In the genomic region with DNA sequence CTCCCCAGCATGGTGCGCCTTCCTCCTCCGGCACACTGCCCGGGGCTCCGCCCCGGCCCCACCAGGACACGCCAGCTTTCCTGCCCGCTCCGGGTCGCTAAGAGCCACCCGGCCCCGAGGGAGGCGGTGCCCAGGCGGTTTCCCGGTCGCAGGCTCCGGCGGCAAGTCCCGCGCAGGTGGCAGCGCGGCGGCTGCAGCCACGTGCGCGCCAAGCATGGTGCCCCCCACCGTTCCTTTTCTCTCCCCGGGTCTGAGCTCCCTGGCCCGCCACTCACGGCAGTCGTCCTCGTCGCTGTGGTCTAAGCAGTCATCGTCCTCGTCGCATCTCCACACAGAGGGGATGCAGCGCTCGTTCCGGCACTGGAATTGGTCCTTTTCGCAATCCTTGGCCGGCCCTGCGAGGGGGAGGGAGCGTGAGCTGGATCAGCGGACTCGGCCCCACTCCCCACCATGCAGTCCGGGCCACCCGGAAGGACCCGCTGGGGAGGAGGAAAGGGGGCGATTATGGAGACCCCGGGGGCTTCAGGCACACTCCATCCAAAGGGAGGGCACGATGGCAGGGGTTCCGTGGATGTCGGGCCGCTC, we compare ENCODE assay signal across 8 cellular contexts. TPM values are rescaled to one million over a fixed set of nuclear protein-coding genes. Genes with fewer than 3 reads are reported as not detected.
DNase-seq lines count a peak whose midpoint lies in the region; ATAC-seq, FAIRE-seq and TF ChIP-seq lines count a peak whose summit lies in the region.

No MANE protein-coding gene starts in this region.

- TF ChIP-seq CTCF in RWPE2 (IDR thresholded peaks at IDR 0.05; ENCODE audit: poor library complexity, severe bottlenecking) (no peak), mammary epithelial cell (conservative IDR thresholded peaks at IDR 0.05 in 1 of 2, IDR thresholded peaks at IDR 0.05 in 1 of 2; ENCODE audit: extremely low read depth in 1 of 2, insufficient read depth in 1 of 2, low read depth in 1 of 2, low read length in 2 of 2) (no peak), lower leg skin (IDR thresholded peaks at IDR 0.05) (no peak), tibial artery (IDR thresholded peaks at IDR 0.05) (no peak)

- H2AFZ ChIP-seq in mammary epithelial cell (ENCODE audit: low read depth, low read length): peak overlapping the region; percentile 88

- ATAC-seq in HG03159 (IDR thresholded peaks at IDR 0.05; ENCODE audit: unreplicated experiment) (peak; percentile 23), RWPE2 (ENCODE audit: low read depth) (peak; percentile 43)

- in situ Hi-C loops in mammary epithelial cell (cut with MboI; ENCODE audit: low sequenced_read_pairs in 2 of 2): no loop called here

- H3K9me3 ChIP-seq in RWPE2 (ENCODE audit: severe bottlenecking) (no peaks in the 10 kb centered on the region), mammary epithelial cell (replicated peaks; ENCODE audit: insufficient read depth, low read length) (no peaks in the 10 kb centered on the region), tibial artery (no peaks in the 10 kb centered on the region)

- H3K79me2 ChIP-seq in mammary epithelial cell (ENCODE audit: insufficient read depth, low read length): peaks cover 53% of the 10 kb centered on the region

- H3K36me3 ChIP-seq in RWPE2 (ENCODE audit: low read depth) (peaks cover 38% of the 10 kb centered on the region), mammary epithelial cell (ENCODE audit: insufficient read depth, low read length) (peaks cover 20% of the 10 kb centered on the region), tibial artery (no peaks in the 10 kb centered on the region)

- TF ChIP-seq POLR2A in lower leg skin (IDR thresholded peaks at IDR 0.05): no peak

- dilution Hi-C loops in mammary epithelial cell (cut with HindIII; ENCODE audit: low sequenced_read_pairs): no loop called here

- CTCF ChIA-PET in mammary epithelial cell (lab: Charles Lee; ENCODE audit: low non-redundant PET): no interaction called here

- WGBS in mammary epithelial cell (ENCODE audit: low coverage, missing lambda C conversion rate): 2% methylated on average over 31 of the region's 53 CpGs
- 0% methylated on average over 2 to 36 of the region's 53 CpGs for WGBS in lower leg skin, 2 donors

- peak overlapping the region; percentile 99 for H3K4me2 ChIP-seq in mammary epithelial cell (ENCODE audit: insufficient read depth, low read depth, low read length)

- no peak for FAIRE-seq in GM19239 (lab: Jason Lieb, UNC)

- H3K9ac ChIP-seq in mammary epithelial cell (ENCODE audit: insufficient read depth, low read length): peak overlapping the region; percentile 79

- no peaks in the 10 kb centered on the region for H3K27me3 ChIP-seq in RWPE2 (ENCODE audit: insufficient read depth, poor library complexity, severe bottlenecking)
- H3K27me3 ChIP-seq in mammary epithelial cell (ENCODE audit: insufficient read depth, low read length): no peaks in the 10 kb centered on the region
- no peaks in the 10 kb centered on the region for H3K27me3 ChIP-seq in tibial artery

- DNase-seq in DMS 273 treated with DMSO at 0.1 percent for 48 hours (lab: John Stamatoyannopoulos, UW) (peak; percentile 79), GM19239 (ENCODE audit: insufficient read length, low spot score) (peak; percentile 52), RWPE2 (ENCODE audit: low spot score) (no peak), mammary epithelial cell (no peak), lower leg skin (ENCODE audit: low spot score in 2 of 2) (no peak), tibial artery (no peak), cerebellar nuclear complex (lab: John Stamatoyannopoulos, UW) (no peak)

- H3K4me1 ChIP-seq in RWPE2 (ENCODE audit: insufficient read depth, poor library complexity, severe bottlenecking) (peaks cover 7% of the 10 kb centered on the region), mammary epithelial cell (ENCODE audit: insufficient read depth, low read length) (peaks cover 20% of the 10 kb centered on the region), tibial artery (peaks cover 0 to 31% (median 21%) of the 10 kb centered on the region in 4 donors)

- peak overlapping the region; percentile 78 for H3K27ac ChIP-seq in RWPE2 (ENCODE audit: poor library complexity, severe bottlenecking)
- peak overlapping the region; percentile 78 for H3K27ac ChIP-seq in mammary epithelial cell (ENCODE audit: insufficient read depth, low read depth, low read length)
- peak overlapping the region; percentile 61 to 82 for H3K27ac ChIP-seq in tibial artery

- no peaks in the 10 kb centered on the region for H4K20me1 ChIP-seq in mammary epithelial cell (ENCODE audit: insufficient read depth, low read length)

- TSS peak; percentile 89 for BruUV-seq in mammary epithelial cell (replicated peaks; lab: Mats Ljungman, UMichigan)

- H3K4me3 ChIP-seq in RWPE2 (ENCODE audit: severe bottlenecking) (peak overlapping the region; percentile 65), mammary epithelial cell (replicated peaks in 1 of 3; ENCODE audit: insufficient read depth in 1 of 3, low read depth in 2 of 3, low read length in 3 of 3) (peak overlapping the region; percentile 52 to 85 (median 75)), lower leg skin (ENCODE audit: low read depth, poor library complexity, severe bottlenecking) (peak overlapping the region; percentile 62), tibial artery (peak overlapping the region; percentile 77 to 79)

- intact Hi-C loops in mammary epithelial cell (cut with micrococcal nuclease): loop anchor here (1.0 to 2.0 kb wide), 3 partner anchors 48 to 67 kb away; no protein-coding TSS in a partner anchor
- intact Hi-C loops in lower leg skin (cut with DNase I; ENCODE audit: low total_unique reads): no loop called here
- intact Hi-C loops in tibial artery (cut with DNase I; ENCODE audit: low total_unique reads): no loop called here

RNA-seq across cellular contexts. Expression of a gene that starts 1.2 kb away (rescaled TPM):
- 10 to 100 TPM; 18.5 to 50.1 TPM for total RNA-seq in mammary epithelial cell
- polyA plus RNA-seq in mammary epithelial cell: 68.6 TPM
- polyA minus RNA-seq in mammary epithelial cell: 212 TPM
- total RNA-seq in lower leg skin: 1 to 10 TPM in 3 of 4 donors, under 1 TPM in 1; 0.76 to 4.0 (median 2.0) TPM

Comparison
In these comparisons a context has a peak if more than half of its experiments do, and no peak if none do; other contexts are left out.
1. DNase-seq: peak in DMS 273 treated with DMSO at 0.1 percent for 48 hours (single experiment) and GM19239 (single experiment); none in RWPE2 (single experiment), mammary epithelial cell (single experiment), lower leg skin (0 of 2), tibial artery (0 of 2) and cerebellar nuclear complex (0 of 2).
2. Peak in every context shown above with its lines, with median percentiles within 50 percentile points of each other: H3K27ac ChIP-seq and H3K4me3 ChIP-seq.